1 cellular context compared by ENCODE assay signal in the genomic region with DNA sequence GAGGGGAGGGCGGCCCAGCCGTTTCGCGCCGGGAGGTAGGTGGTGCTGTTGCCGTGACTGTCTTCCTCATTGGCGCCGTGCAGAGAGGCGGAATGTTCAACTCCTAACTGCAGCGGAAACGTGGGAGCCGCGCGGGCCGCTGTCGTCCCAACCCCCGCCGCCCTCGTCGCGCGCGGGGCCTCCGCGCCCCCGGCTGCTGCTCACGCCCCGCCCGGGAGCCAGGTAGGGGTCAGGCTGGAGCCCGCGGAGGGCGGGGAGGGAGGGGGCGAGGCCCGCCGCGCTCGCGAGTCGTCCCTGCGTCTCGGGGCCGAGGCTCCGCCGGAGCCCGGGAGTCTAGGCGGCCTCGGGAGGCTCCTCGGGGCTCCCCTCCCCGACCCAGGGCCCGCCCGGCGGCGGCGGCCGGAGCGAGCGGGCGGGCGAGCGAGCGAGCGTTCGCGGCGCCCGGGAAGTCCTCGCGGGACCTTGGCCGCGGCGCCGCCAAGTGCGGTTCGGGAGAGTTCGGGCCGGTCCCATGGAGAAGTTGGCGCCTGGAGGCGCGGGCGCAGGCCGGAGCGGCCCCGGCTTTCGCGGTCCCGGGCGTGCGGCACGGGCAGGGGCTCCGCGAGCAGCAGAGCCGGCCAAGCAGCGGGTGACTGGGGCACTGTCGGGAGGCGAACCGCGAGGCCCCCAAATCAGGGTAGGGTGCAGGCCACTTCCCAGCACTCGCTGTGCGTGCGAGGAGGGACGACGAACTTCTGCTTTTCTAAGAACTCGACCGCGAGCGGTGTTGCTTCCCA.
TF ChIP-seq lines count a peak whose summit lies in the region.

Gene MAP3K20 (plus strand): TSS at position 66 of the 776 bp plus-strand sequence. CDS start 15,186 bp downstream, outside the sequence.

TF ChIP-seq in K562, 482 proteins besides CTCF, POLR2A, EP300 and RAD21 (continued from another document and continues in another):
- TF ChIP-seq E2F8 (IDR thresholded peaks at IDR 0.05; ENCODE audit: low read depth, partially characterized antibody) = no peak
- TF ChIP-seq L3MBTL2 (IDR thresholded peaks at IDR 0.05) = peak; percentile 70
- TF ChIP-seq ZNF785 (CRISPR knock-in tag; IDR thresholded peaks at IDR 0.05) = no peak
- no peak for TF ChIP-seq ZNF583 (CRISPR knock-in tag; IDR thresholded peaks at IDR 0.05)
- TF ChIP-seq COPS2 (conservative IDR thresholded peaks at IDR 0.05) = no peak
- no peak for TF ChIP-seq FOXO4 (CRISPR knock-in tag; IDR thresholded peaks at IDR 0.05)
- TF ChIP-seq CTBP1 (IDR thresholded peaks at IDR 0.05; ENCODE audit: borderline replicate concordance) = peak; percentile 84
- TF ChIP-seq ZNF507 (tag; conservative IDR thresholded peaks at IDR 0.05) = no peak
- peak; percentile 94 for TF ChIP-seq GATAD2B (IDR thresholded peaks at IDR 0.05; ENCODE audit: borderline replicate concordance)
- TF ChIP-seq TARDBP (IDR thresholded peaks at IDR 0.05) = peak; percentile 11
- TF ChIP-seq FOXM1 (IDR thresholded peaks at IDR 0.05; ENCODE audit: low read depth) = no peak
- TF ChIP-seq FOXM1 (CRISPR knock-in tag; IDR thresholded peaks at IDR 0.05; ENCODE audit: low read depth) = peak; percentile 42; the same call in 1 of the 2 replicates
- 0 out of 2 replicates have a peak, but pooled peaks have one; percentile 19 for TF ChIP-seq CBX5 (IDR thresholded peaks at IDR 0.05; ENCODE audit: borderline replicate concordance, low read depth)
- no peak for TF ChIP-seq ZKSCAN3 (CRISPR knock-in tag; IDR thresholded peaks at IDR 0.05)
- no peak for TF ChIP-seq ARNT (IDR thresholded peaks at IDR 0.05)
- no peak for TF ChIP-seq ZNF146 (CRISPR knock-in tag; IDR thresholded peaks at IDR 0.05; ENCODE audit: unreplicated experiment)
- peak; percentile 31 for TF ChIP-seq SMAD1 (IDR thresholded peaks at IDR 0.05; ENCODE audit: low read depth, low read length, partially characterized antibody)
- TF ChIP-seq PRPF4 (IDR thresholded peaks at IDR 0.05; ENCODE audit: insufficient read depth, low read depth, low read length, poor library complexity, severe bottlenecking) = no peak
- no peak; a peak in 1 of 6 replicates for TF ChIP-seq ZBTB11 (CRISPR knock-in tag; IDR thresholded peaks at IDR 0.05)
- no peak for TF ChIP-seq HLTF (IDR thresholded peaks at IDR 0.05)
- no peak for TF ChIP-seq NELFE (IDR thresholded peaks at IDR 0.05; ENCODE audit: insufficient read depth, insufficient read length)
- peak; percentile 93 for TF ChIP-seq U2AF1 (optimal IDR thresholded peaks at IDR 0.05; ENCODE audit: low read depth, low read length)
- TF ChIP-seq ZC3H4 (CRISPR knock-in tag; IDR thresholded peaks at IDR 0.05; ENCODE audit: borderline replicate concordance) = no peak
- TF ChIP-seq NFIX (CRISPR knock-in tag; IDR thresholded peaks at IDR 0.05; ENCODE audit: low read depth) = no peak
- no peak for TF ChIP-seq YBX1 (IDR thresholded peaks at IDR 0.05)
- TF ChIP-seq ZNF239 (CRISPR knock-in tag; IDR thresholded peaks at IDR 0.05) = no peak
- peak; percentile 43 to 91; a peak in 3 of 4 replicates for TF ChIP-seq MAZ (CRISPR knock-in tag; conservative IDR thresholded peaks at IDR 0.05 in 1 of 2, IDR thresholded peaks at IDR 0.05 in 1 of 2)
- TF ChIP-seq ZC3H11A (IDR thresholded peaks at IDR 0.05; ENCODE audit: low read depth, low read length) = no peak
- TF ChIP-seq CC2D1A (IDR thresholded peaks at IDR 0.05) = no peak
- TF ChIP-seq SLC30A9 (CRISPR knock-in tag; IDR thresholded peaks at IDR 0.05) = 0 out of 2 replicates have a peak, but pooled peaks have one; percentile 51
- TF ChIP-seq PRMT5 (CRISPR knock-in tag; IDR thresholded peaks at IDR 0.05) = no peak
- TF ChIP-seq SIN3A (IDR thresholded peaks at IDR 0.05; ENCODE audit: borderline replicate concordance in 2 of 2, control insufficient read depth in 1 of 2, low read depth in 2 of 2, low read length in 2 of 2) = peak in 1 of 2 experiments; percentile 62; a peak in 1 of 4 replicates
- TF ChIP-seq GABPB2 (CRISPR knock-in tag; conservative IDR thresholded peaks at IDR 0.05) = no peak
- peak; percentile 44; the same call in 1 of the 2 replicates for TF ChIP-seq SPI1 (IDR thresholded peaks at IDR 0.05; ENCODE audit: borderline replicate concordance, low read depth, low read length)
- TF ChIP-seq GTF2B (IDR thresholded peaks at IDR 0.05; ENCODE audit: extremely low read depth, insufficient read length) = no peak
- peak in 1 of 2 experiments; percentile 52; a peak in 1 of 4 replicates for TF ChIP-seq HDAC1 (IDR thresholded peaks at IDR 0.05)
- TF ChIP-seq RCOR1 (IDR thresholded peaks at IDR 0.05; ENCODE audit: borderline replicate concordance in 1 of 2, low read depth in 2 of 2, low read length in 2 of 2) = peak in 1 of 2 experiments; percentile 36; a peak in 1 of 4 replicates
- TF ChIP-seq CBX3 (IDR thresholded peaks at IDR 0.05; ENCODE audit: borderline replicate concordance in 1 of 2, low read length in 2 of 2) = no peak
- TF ChIP-seq NR2C1 (IDR thresholded peaks at IDR 0.05) = no peak
- no peak for TF ChIP-seq NR2C1 (tag; IDR thresholded peaks at IDR 0.05)
- TF ChIP-seq PRDM10 (IDR thresholded peaks at IDR 0.05; ENCODE audit: partially characterized antibody) = peak; percentile 39
- TF ChIP-seq CCNT2 (IDR thresholded peaks at IDR 0.05; ENCODE audit: borderline replicate concordance, extremely low read depth, insufficient read length, low read depth, low read length) = peak; percentile 11
- TF ChIP-seq NRF1 (conservative IDR thresholded peaks at IDR 0.05 in 1 of 2, IDR thresholded peaks at IDR 0.05 in 1 of 2) = peak in 1 of 2 experiments; percentile 28; a peak in 1 of 4 replicates
- TF ChIP-seq CREB5 (CRISPR knock-in tag; IDR thresholded peaks at IDR 0.05) = no peak
- no peak for TF ChIP-seq MCM2 (IDR thresholded peaks at IDR 0.05; ENCODE audit: low read depth)
- TF ChIP-seq RBBP5 (IDR thresholded peaks at IDR 0.05; ENCODE audit: borderline replicate concordance, insufficient read depth, low read length, poor library complexity, severe bottlenecking) = peak; percentile 97
- TF ChIP-seq CAMTA2 (CRISPR knock-in tag; conservative IDR thresholded peaks at IDR 0.05) = no peak
- TF ChIP-seq TBL1XR1 (IDR thresholded peaks at IDR 0.05; ENCODE audit: low read length in 2 of 2) = peak in 1 of 2 experiments; percentile 58; a peak in 1 of 4 replicates
- peak; percentile 96 for TF ChIP-seq SAFB (IDR thresholded peaks at IDR 0.05; ENCODE audit: borderline replicate concordance, low read depth, low read length)
- no peak for TF ChIP-seq MAFF (IDR thresholded peaks at IDR 0.05; ENCODE audit: low read length)
- no peak; the same call in 1 of the 2 replicates for TF ChIP-seq ZKSCAN8 (CRISPR knock-in tag; IDR thresholded peaks at IDR 0.05)
- 0 out of 2 replicates have a peak, but pooled peaks have one; percentile 18 for TF ChIP-seq TEAD4 (IDR thresholded peaks at IDR 0.05; ENCODE audit: low read length)
- no peak for TF ChIP-seq TEAD4 (CRISPR knock-in tag; IDR thresholded peaks at IDR 0.05; ENCODE audit: borderline replicate concordance)
- no peak for TF ChIP-seq SMC3 (conservative IDR thresholded peaks at IDR 0.05; ENCODE audit: insufficient read depth, low read depth, low read length)
- no peak for TF ChIP-seq FOXK2 (conservative IDR thresholded peaks at IDR 0.05 in 1 of 2, IDR thresholded peaks at IDR 0.05 in 1 of 2; ENCODE audit: low read depth in 2 of 2)
